In the genomic region with DNA sequence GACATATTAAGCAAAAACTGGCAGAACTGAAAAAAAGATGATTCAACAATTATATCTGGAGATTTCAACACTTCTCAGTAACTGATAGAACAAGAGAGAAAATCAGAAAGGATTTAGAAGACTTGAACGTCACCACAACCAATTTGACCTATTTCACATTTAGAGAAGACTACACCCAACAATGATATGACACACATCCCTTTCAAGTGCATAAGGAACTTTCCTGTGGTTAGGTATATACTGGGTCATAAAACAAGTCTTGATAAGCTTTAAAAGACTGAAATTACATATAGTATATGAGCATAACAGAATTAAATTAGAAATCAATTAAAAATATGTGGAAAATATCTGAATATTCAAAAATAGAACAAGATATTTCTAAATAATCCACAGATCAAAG, we compare ENCODE assay signal across 9 cellular contexts.
"Had no signal": no experiment of that assay in that cellular context is flagged by ENCODE, and none has a peak within 500 bp of the region (broad histone marks: within the 10 kb centered on the region; RNA-seq: fewer than 3 reads in every experiment).

No MANE protein-coding gene starts in this region.

- FAIRE-seq: H1, H54, HTR-8/SVneo had no signal

- H3K4me3 Mint-ChIP-seq: H9 had no signal

- H3K27ac ChIP-seq: GM23248, HL-60 had no signal

- H3K4me3 ChIP-seq: GM23248 had no signal

- H3K27ac Mint-ChIP-seq: H9 had no signal

- H3K4me1 Mint-ChIP-seq: H9 had no signal

- H2AFZ ChIP-seq: GM23248 had no signal

- H3K9ac ChIP-seq: GM23248 had no signal

- DNase-seq: GM23248, H9, HCEC 1CT, IMR-90, KBM-7 had no signal
